Comparison of ENCODE assay signal across 13 cellular contexts in genomic region chr10:100158044-100158805, GRCh38. TPM values are rescaled to one million over a fixed set of nuclear protein-coding genes. Genes with fewer than 3 reads are reported as not detected.
DNase-seq lines count a peak whose midpoint lies in the region; ATAC-seq, FAIRE-seq and TF ChIP-seq lines count a peak whose summit lies in the region.
"Had no signal": no experiment of that assay in that cellular context is flagged by ENCODE, and none has a peak within 500 bp of the region (broad histone marks: within the 10 kb centered on the region; RNA-seq: fewer than 3 reads in every experiment).

No MANE protein-coding gene starts in this region.

- no peaks in the 10 kb centered on the region for H3K4me1 Mint-ChIP-seq in astrocyte (ENCODE audit: low read depth, unreplicated experiment)
- H3K4me1 Mint-ChIP-seq: GM23338 had no signal

- no peak overlapping the region for H3K4me3 ChIP-seq in astrocyte (ENCODE audit: insufficient read depth, low read depth, low read length)
- H3K4me3 ChIP-seq: GM23338 had no signal

- TF ChIP-seq CTCF in astrocyte (IDR thresholded peaks at IDR 0.05; ENCODE audit: insufficient read depth, low read depth, low read length), result no peak

- H3K27ac ChIP-seq in astrocyte (ENCODE audit: low read depth, low read length), result no peak overlapping the region

- H3K79me2 ChIP-seq in astrocyte (ENCODE audit: insufficient read depth, low read length), result peaks cover 8% of the 10 kb centered on the region

- H2AFZ ChIP-seq in astrocyte (ENCODE audit: low read depth, low read length), result no peak overlapping the region
- H2AFZ ChIP-seq: GM23338 had no signal

- H3K36me3 ChIP-seq in astrocyte (ENCODE audit: insufficient read depth, low read length), result peaks cover 21% of the 10 kb centered on the region

- ATAC-seq in GM18508 (IDR thresholded peaks at IDR 0.05; ENCODE audit: insufficient read depth, unreplicated experiment), result peak; percentile 58
- peak; percentile 88 for ATAC-seq in GM19468 (IDR thresholded peaks at IDR 0.05; ENCODE audit: extremely low read depth, unreplicated experiment)
- peak; percentile 88 for ATAC-seq in HG03025 (IDR thresholded peaks at IDR 0.05; ENCODE audit: low FRiP score, unreplicated experiment)
- no peak for ATAC-seq in HG02970 (IDR thresholded peaks at IDR 0.05; ENCODE audit: low FRiP score, unreplicated experiment)
- ATAC-seq: GM23338 had no signal

- H3K36me3 Mint-ChIP-seq in astrocyte (ENCODE audit: low read depth, unreplicated experiment), result peaks cover 15% of the 10 kb centered on the region

- H3K27me3 ChIP-seq in astrocyte (ENCODE audit: insufficient read depth, low read length), result no peaks in the 10 kb centered on the region

- no peaks in the 10 kb centered on the region for H3K4me1 ChIP-seq in astrocyte (ENCODE audit: insufficient read depth, low read length)

- H3K9ac ChIP-seq in astrocyte (ENCODE audit: low read length), result no peak overlapping the region

- no peak overlapping the region for H3K4me3 Mint-ChIP-seq in astrocyte (ENCODE audit: unreplicated experiment)
- H3K4me3 Mint-ChIP-seq: GM23338 had no signal

- H3K27me3 Mint-ChIP-seq in astrocyte (ENCODE audit: low read depth, unreplicated experiment), result no peaks in the 10 kb centered on the region

- no peaks in the 10 kb centered on the region for H4K20me1 ChIP-seq in astrocyte (ENCODE audit: insufficient read depth, low read length)

- no peak overlapping the region for H3K4me2 ChIP-seq in astrocyte (ENCODE audit: low read length)
- H3K4me2 ChIP-seq: GM23338 had no signal

- DNase-seq in astrocyte (ENCODE audit: low read depth), result no peak
- DNase-seq in NCI-H2029 (lab: John Stamatoyannopoulos, UW), result no peak
- no peak for DNase-seq in T1000 (lab: John Stamatoyannopoulos, UW)
- DNase-seq in anterior cingulate cortex (lab: John Stamatoyannopoulos, UW), result no peak
- DNase-seq: activated CD8-positive, alpha-beta memory T cell treated with anti-CD3 and anti-CD28 coated beads, Interleukin-2, amount 50 U/mL, for 48 hours; Calu3; mesenchymal stem cell; NCI-H774 had no signal

- H3K9me3 Mint-ChIP-seq in astrocyte (ENCODE audit: unreplicated experiment), result peaks cover 3% of the 10 kb centered on the region
- H3K9me3 Mint-ChIP-seq: GM23338 had no signal

- peak; percentile 9 for FAIRE-seq in astrocyte (lab: Jason Lieb, UNC)

- H3K9me3 ChIP-seq in astrocyte (ENCODE audit: insufficient read depth, low read depth, low read length), result no peaks in the 10 kb centered on the region

- no peak overlapping the region for H3K27ac Mint-ChIP-seq in astrocyte (ENCODE audit: unreplicated experiment)
- H3K27ac Mint-ChIP-seq: GM23338 had no signal

RNA-seq across cellular contexts. Expression of gene ERLIN1, which starts 27.6 kb away (rescaled TPM):
- 22.7 and 26.4 TPM in 2 replicates for total RNA-seq in astrocyte
